ENCODE assay signal across 1 cellular context in genomic region chr5:56386046-56386445, GRCh38.
TF ChIP-seq lines count a peak whose summit lies in the region.

No MANE protein-coding gene starts in this region.

TF ChIP-seq in SK-N-SH treated with all-trans-retinoic acid at 6 μM for 48 hours, 23 proteins besides CTCF, POLR2A, EP300 and RAD21 (continued from another document):
- no peak for TF ChIP-seq ESRRG (CRISPR knock-in tag; IDR thresholded peaks at IDR 0.05)
- no peak for TF ChIP-seq GLIS3 (CRISPR knock-in tag; IDR thresholded peaks at IDR 0.05)
- no peak for TF ChIP-seq ZNF70 (CRISPR knock-in tag; IDR thresholded peaks at IDR 0.05)
